1 cellular context compared by ENCODE assay signal in the genomic region with DNA sequence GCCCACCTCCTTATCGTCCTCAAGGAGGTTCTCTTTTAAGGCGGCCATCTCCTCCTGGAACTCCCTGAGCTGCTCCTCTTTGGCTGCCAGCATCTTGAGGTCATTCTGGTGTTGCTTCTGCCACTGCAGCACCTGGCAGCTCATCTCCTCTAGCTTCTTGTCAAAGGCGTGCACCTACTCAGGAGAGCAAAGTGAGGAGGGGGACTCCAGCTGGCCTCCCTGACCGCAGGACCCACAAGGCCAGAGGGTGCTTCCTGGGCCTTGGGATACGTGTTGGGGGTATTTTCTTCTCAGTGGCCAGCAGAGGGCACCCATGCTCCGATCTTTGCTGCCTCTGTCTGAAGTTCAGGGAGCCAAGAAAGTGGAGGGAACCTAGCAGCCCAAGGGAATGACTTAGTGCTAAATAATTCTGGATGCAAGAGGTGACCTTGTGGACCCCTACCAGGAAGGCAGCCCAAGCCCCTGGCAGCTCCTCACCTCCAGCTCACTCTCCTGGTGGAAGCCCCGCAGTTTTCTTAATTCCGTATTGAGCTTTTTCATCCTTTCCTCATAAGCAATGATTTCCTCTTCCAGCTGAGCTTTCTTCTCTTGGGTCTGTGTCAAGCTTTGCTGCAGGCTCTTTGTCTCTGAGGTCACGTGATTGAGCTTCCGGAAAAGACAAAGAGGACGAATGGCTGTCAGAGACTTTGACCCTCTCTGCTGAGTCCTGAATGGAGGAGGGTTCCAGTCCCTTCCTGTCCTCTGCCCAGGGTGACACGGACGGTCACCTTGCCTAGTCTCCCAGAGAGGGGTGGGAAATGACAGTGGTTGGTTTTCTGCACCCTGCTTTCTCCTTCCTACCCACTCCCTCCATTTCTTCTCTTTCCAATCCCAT.
A peak's percentile ranks its signal among the peaks of the same experiment; 100 is the strongest.
TF ChIP-seq lines count a peak whose summit lies in the region.

No MANE protein-coding gene starts in this region.

TF ChIP-seq in IMR-90, 13 proteins besides CTCF, POLR2A, EP300 and RAD21:
- no peak for TF ChIP-seq CEBPB (IDR thresholded peaks at IDR 0.05; ENCODE audit: low read depth, low read length)
- no peak for TF ChIP-seq RFX5 (IDR thresholded peaks at IDR 0.05; ENCODE audit: low read depth, low read length)
- TF ChIP-seq, protein P1, sequence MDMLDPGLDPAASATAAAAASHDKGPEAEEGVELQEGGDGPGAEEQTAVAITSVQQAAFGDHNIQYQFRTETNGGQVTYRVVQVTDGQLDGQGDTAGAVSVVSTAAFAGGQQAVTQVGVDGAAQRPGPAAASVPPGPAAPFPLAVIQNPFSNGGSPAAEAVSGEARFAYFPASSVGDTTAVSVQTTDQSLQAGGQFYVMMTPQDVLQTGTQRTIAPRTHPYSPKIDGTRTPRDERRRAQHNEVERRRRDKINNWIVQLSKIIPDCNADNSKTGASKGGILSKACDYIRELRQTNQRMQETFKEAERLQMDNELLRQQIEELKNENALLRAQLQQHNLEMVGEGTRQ (IDR thresholded peaks at IDR 0.05; ENCODE audit: low read depth, low read length): peak; percentile 19; the same call in 1 of the 2 replicates
- peak; percentile 71 for TF ChIP-seq SMC3 (IDR thresholded peaks at IDR 0.05; ENCODE audit: low read depth, low read length)
- TF ChIP-seq, protein P2, sequence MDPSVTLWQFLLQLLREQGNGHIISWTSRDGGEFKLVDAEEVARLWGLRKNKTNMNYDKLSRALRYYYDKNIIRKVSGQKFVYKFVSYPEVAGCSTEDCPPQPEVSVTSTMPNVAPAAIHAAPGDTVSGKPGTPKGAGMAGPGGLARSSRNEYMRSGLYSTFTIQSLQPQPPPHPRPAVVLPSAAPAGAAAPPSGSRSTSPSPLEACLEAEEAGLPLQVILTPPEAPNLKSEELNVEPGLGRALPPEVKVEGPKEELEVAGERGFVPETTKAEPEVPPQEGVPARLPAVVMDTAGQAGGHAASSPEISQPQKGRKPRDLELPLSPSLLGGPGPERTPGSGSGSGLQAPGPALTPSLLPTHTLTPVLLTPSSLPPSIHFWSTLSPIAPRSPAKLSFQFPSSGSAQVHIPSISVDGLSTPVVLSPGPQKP (IDR thresholded peaks at IDR 0.05; ENCODE audit: borderline replicate concordance, low read depth, low read length): no peak
